ENCODE assay signal across 19 cellular contexts in genomic region chr3:124927454-124928079, GRCh38. TPM values are rescaled to one million over a fixed set of nuclear protein-coding genes. Genes with fewer than 3 reads are reported as not detected.
DNase-seq lines count a peak whose midpoint lies in the region; ATAC-seq, FAIRE-seq and TF ChIP-seq lines count a peak whose summit lies in the region.
"Had no signal": no experiment of that assay in that cellular context is flagged by ENCODE, and none has a peak within 500 bp of the region (broad histone marks: within the 10 kb centered on the region; RNA-seq: fewer than 3 reads in every experiment).

No MANE protein-coding gene starts in this region.

- H3K27ac ChIP-seq in KMS-11 (no peak overlapping the region), lower lobe of right lung (no peak overlapping the region), HepG2 (ENCODE audit: extremely low read length, insufficient read depth, low read length) (no peak overlapping the region)

- peak; percentile 72 for ATAC-seq in GM19397 (IDR thresholded peaks at IDR 0.05; ENCODE audit: unreplicated experiment)
- peak; percentile 83 for ATAC-seq in HG02798 (IDR thresholded peaks at IDR 0.05; ENCODE audit: poor library complexity, unreplicated experiment)
- no peak for ATAC-seq in lower lobe of right lung
- no peak for ATAC-seq in HG03457 (IDR thresholded peaks at IDR 0.05; ENCODE audit: unreplicated experiment)
- no peak for ATAC-seq in HepG2
- ATAC-seq: effector memory CD8-positive, alpha-beta T cell had no signal

- POLR2A ChIA-PET in HepG2 (lab: Yijun Ruan, JAX): no interaction called here

- H4K20me1 ChIP-seq in KMS-11 (ENCODE audit: insufficient read depth) (no peaks in the 10 kb centered on the region), HepG2 (ENCODE audit: insufficient read depth, low read length) (no peaks in the 10 kb centered on the region)

- in situ Hi-C loops in HepG2 (cut with HindIII; ENCODE audit: extremely low pct_ligation_motif_present, low pct_unique_long_range_greater_than_20kb): loop anchor here (5.0 kb wide), 1 partner anchor 240 kb away; no protein-coding TSS in a partner anchor

- TF ChIP-seq EP300 in HepG2 (IDR thresholded peaks at IDR 0.05; ENCODE audit: low read depth in 2 of 2, low read length in 2 of 2) (no peak), HepG2 (CRISPR knock-in tag; IDR thresholded peaks at IDR 0.05; ENCODE audit: borderline replicate concordance) (no peak)

- H3K4me1 ChIP-seq in KMS-11 (ENCODE audit: low read depth, poor library complexity, severe bottlenecking) (peaks cover 24% of the 10 kb centered on the region), lower lobe of right lung (no peaks in the 10 kb centered on the region), HepG2 (ENCODE audit: insufficient read depth, low read length) (peaks cover 26% of the 10 kb centered on the region)

- TF ChIP-seq RAD21 in HepG2 (CRISPR knock-in tag; IDR thresholded peaks at IDR 0.05): no peak

- TF ChIP-seq POLR2A in GM12892 (IDR thresholded peaks at IDR 0.05; ENCODE audit: low read depth, low read length) (no peak), HepG2 (IDR thresholded peaks at IDR 0.05; ENCODE audit: insufficient read depth in 1 of 2, low read depth in 2 of 2, low read length in 2 of 2) (no peak)

- H3K79me2 ChIP-seq in KMS-11 (ENCODE audit: insufficient read depth, low read depth) (no peaks in the 10 kb centered on the region), HepG2 (ENCODE audit: insufficient read depth, low read length) (no peaks in the 10 kb centered on the region)

- TF ChIP-seq CTCF in KMS-11 (conservative IDR thresholded peaks at IDR 0.05; ENCODE audit: low read depth, low read length) (no peak), lower lobe of right lung (IDR thresholded peaks at IDR 0.05) (no peak), HepG2 (CRISPR knock-in tag; IDR thresholded peaks at IDR 0.05) (no peak)

- H3K27me3 ChIP-seq in KMS-11 (ENCODE audit: insufficient read depth, low read depth) (peaks cover 62% of the 10 kb centered on the region), lower lobe of right lung (ENCODE audit: low read depth) (no peaks in the 10 kb centered on the region), HepG2 (ENCODE audit: control insufficient read depth in 1 of 2, insufficient read depth in 2 of 2, low read length in 2 of 2) (no peaks in the 10 kb centered on the region)
- H3K27me3 ChIP-seq: MG63 had no signal

- no peak for DNase-seq in GM12892 (ENCODE audit: insufficient read length)
- DNase-seq in lower lobe of right lung: no peak
- DNase-seq in NOMO-1 (lab: John Stamatoyannopoulos, UW; ENCODE audit: unreplicated experiment in 2 of 2): no peak
- DNase-seq in HepG2 (ENCODE audit: low spot score): no peak
- DNase-seq: activated CD4-positive, alpha-beta T cell treated with anti-CD3 and anti-CD28 coated beads for 48 hours; effector memory CD8-positive, alpha-beta T cell; HCEC 1CT; MG63; NCI-H345; stimulated activated CD4-positive, alpha-beta T cell treated with anti-CD3 and anti-CD28 coated beads, Interleukin-2, amount 100 ng/mL, for 24 hours; stimulated activated naive CD4-positive, alpha-beta T cell had no signal

- H3K4me3 ChIP-seq in KMS-11 (IDR thresholded peaks at IDR 0.05; ENCODE audit: insufficient read depth, low read depth, low read length): no peak overlapping the region
- no peak overlapping the region for H3K4me3 ChIP-seq in lower lobe of right lung
- H3K4me3 ChIP-seq in HepG2 (replicated peaks in 1 of 3; ENCODE audit: insufficient read depth in 1 of 3, low read depth in 2 of 3, low read length in 3 of 3): no peak overlapping the region
- H3K4me3 ChIP-seq: MG63 had no signal

- H3K36me3 ChIP-seq in KMS-11 (ENCODE audit: insufficient read depth) (no peaks in the 10 kb centered on the region), lower lobe of right lung (no peaks in the 10 kb centered on the region), HepG2 (replicated peaks in 1 of 2; ENCODE audit: control insufficient read depth in 1 of 2, insufficient read depth in 2 of 2, low read length in 2 of 2) (no peaks in the 10 kb centered on the region)
- H3K36me3 ChIP-seq: MG63 had no signal

- H2AFZ ChIP-seq in KMS-11 (ENCODE audit: low read depth) (no peak overlapping the region), HepG2 (ENCODE audit: low read length) (no peak overlapping the region)

- no peak overlapping the region for H3K9ac ChIP-seq in KMS-11
- no peak overlapping the region for H3K9ac ChIP-seq in HepG2 (ENCODE audit: insufficient read depth, low read depth, low read length)

- H3K4me2 ChIP-seq in KMS-11: peak overlapping the region; percentile 27; the same call in 1 of the 2 replicates
- no peak overlapping the region for H3K4me2 ChIP-seq in HepG2 (ENCODE audit: low read depth, low read length)

- intact Hi-C loops in lower lobe of right lung (cut with DNase I) (no loop called here), HepG2 (cut with micrococcal nuclease; ENCODE audit: unreplicated experiment) (loop anchor here (2.0 to 10.0 kb wide), 4 partner anchors 59 to 657 kb away; no protein-coding TSS in a partner anchor)

- 86% methylated on average over 3 of the region's 3 CpGs for WGBS in HepG2 (ENCODE audit: low lambda C conversion rate)

- BruUV-seq in HepG2 (replicated peaks; lab: Mats Ljungman, UMichigan): no TSS peak

- no peaks in the 10 kb centered on the region for H3K9me3 ChIP-seq in lower lobe of right lung
- no peaks in the 10 kb centered on the region for H3K9me3 ChIP-seq in HepG2 (ENCODE audit: low read length)

- CTCF ChIA-PET in HepG2 (lab: Yijun Ruan, JAX; ENCODE audit: low intra/inter-chr PET ratio, low total read pairs): interaction anchor here (1.6 kb wide), 1 partner anchor 237 kb away, joined by 9 read pairs; no protein-coding TSS in a partner anchor

- FAIRE-seq in GM12892 (lab: Jason Lieb, UNC) (peak; percentile 78), HepG2 (lab: Jason Lieb, UNC) (no peak)

TF ChIP-seq in HepG2, 621 proteins besides CTCF, POLR2A, EP300 and RAD21:
- no peak for TF ChIP-seq SOX13 (IDR thresholded peaks at IDR 0.05)
- TF ChIP-seq SOX13 (CRISPR knock-in tag; conservative IDR thresholded peaks at IDR 0.05 in 1 of 2, IDR thresholded peaks at IDR 0.05 in 1 of 2): no peak
- no peak for TF ChIP-seq ZNF234 (CRISPR knock-in tag; conservative IDR thresholded peaks at IDR 0.05)
- TF ChIP-seq TBL1XR1 (IDR thresholded peaks at IDR 0.05; ENCODE audit: borderline replicate concordance, low read length, partially characterized antibody): no peak

RNA-seq across cellular contexts. Expression of gene MUC13, which starts 7.0 kb away (rescaled TPM):
- polyA plus RNA-seq in GM12892 (2012; ENCODE audit: missing spikeins): 0.38 TPM
- total RNA-seq in lower lobe of right lung: 0.18 TPM
- 0.04 TPM in 1 of 2 replicates, not detected in the other for total RNA-seq in HepG2 (2016; rRNA removed; fragmentation: Illumina TruSeq; extraction: Trizol)
- not detected in 2 replicates for total RNA-seq in HepG2 (2016; cell fraction: cytosol; rRNA removed; fragmentation: Illumina TruSeq; extraction: Trizol; ENCODE audit: low read depth)
- total RNA-seq in HepG2 (2016; cell fraction: insoluble cytoplasmic fraction; rRNA removed; fragmentation: Illumina TruSeq; extraction: Trizol): not detected in 2 replicates
- total RNA-seq in HepG2 (2016; cell fraction: membrane; rRNA removed; fragmentation: Illumina TruSeq; extraction: Trizol): not detected in 2 replicates
- total RNA-seq in HepG2 (2016; cell fraction: nucleus; rRNA removed; fragmentation: Illumina TruSeq; extraction: Trizol): not detected in 2 replicates
- 1.2 TPM in 2 replicates for polyA plus RNA-seq in HepG2 (2011; rRNA removed)
- 0.51 and 1.1 TPM in 2 replicates for polyA plus RNA-seq in HepG2 (2011; cell fraction: cytosol; rRNA removed)
- polyA plus RNA-seq in HepG2 (2011; cell fraction: nucleus; rRNA removed): 0.34 and 0.50 TPM in 2 replicates
- 0.75 and 1.7 TPM in 2 replicates for polyA plus RNA-seq in HepG2 (2012)
- polyA plus RNA-seq in HepG2 (2016; cell fraction: cytosol; fragmentation: Illumina TruSeq; extraction: Trizol; ENCODE audit: low read depth): not detected in 2 replicates
- polyA plus RNA-seq in HepG2 (2016; cell fraction: insoluble cytoplasmic fraction; fragmentation: Illumina TruSeq; extraction: Trizol; ENCODE audit: low read depth): not detected in 2 replicates
- polyA plus RNA-seq in HepG2 (2016; cell fraction: membrane; fragmentation: Illumina TruSeq; extraction: Trizol; ENCODE audit: low read depth): 0.06 TPM in 1 of 2 replicates, not detected in the other
- 0.21 TPM in 1 of 2 replicates, not detected in the other for polyA plus RNA-seq in HepG2 (2016; cell fraction: nucleus; fragmentation: Illumina TruSeq; extraction: Trizol; ENCODE audit: insufficient read depth, low read depth)
- 0.20 and 2.0 TPM in 2 replicates for polyA minus RNA-seq in HepG2 (2011; rRNA and poly(A)+ RNA removed; ENCODE audit: low replicate concordance)
- 0.26 and 0.49 TPM in 2 replicates for polyA minus RNA-seq in HepG2 (2011; cell fraction: cytosol; rRNA and poly(A)+ RNA removed)
- polyA minus RNA-seq in HepG2 (2011; cell fraction: nucleus; rRNA and poly(A)+ RNA removed): 0.62 and 1.0 TPM in 2 replicates
- total RNA-seq: activated T-helper 2 cell treated with anti-CD3 and anti-CD28 coated beads, Interferon-gamma antibody, Interleukin-2, Interleukin-4, amounts not matched to agents 10 μg/mL and 5 μg/mL and 100 μg/mL, durations not matched to agents 14 hours and 24 hours and 36 hours; kidney epithelial cell; myocyte; pulmonary artery endothelial cell had no signal

RNA-seq across cellular contexts. Expression of gene ITGB5, which starts 40.4 kb away (rescaled TPM):
- polyA plus RNA-seq in GM12892 (2012; ENCODE audit: missing spikeins): 0.72 TPM
- 93.1 TPM for total RNA-seq in lower lobe of right lung
- 50.2 and 74.1 TPM in 2 replicates for total RNA-seq in HepG2 (2016; rRNA removed; fragmentation: Illumina TruSeq; extraction: Trizol)
- 11.6 and 14.5 TPM in 2 replicates for total RNA-seq in HepG2 (2016; cell fraction: cytosol; rRNA removed; fragmentation: Illumina TruSeq; extraction: Trizol; ENCODE audit: low read depth)
- 36.8 and 80.8 TPM in 2 replicates for total RNA-seq in HepG2 (2016; cell fraction: insoluble cytoplasmic fraction; rRNA removed; fragmentation: Illumina TruSeq; extraction: Trizol)
- 42.5 and 45.5 TPM in 2 replicates for total RNA-seq in HepG2 (2016; cell fraction: membrane; rRNA removed; fragmentation: Illumina TruSeq; extraction: Trizol)
- 56.3 and 70.0 TPM in 2 replicates for total RNA-seq in HepG2 (2016; cell fraction: nucleus; rRNA removed; fragmentation: Illumina TruSeq; extraction: Trizol)
- 343 and 356 TPM in 2 replicates for polyA plus RNA-seq in HepG2 (2011; rRNA removed)
- polyA plus RNA-seq in HepG2 (2011; cell fraction: cytosol; rRNA removed): 228 and 302 TPM in 2 replicates
- 259 and 313 TPM in 2 replicates for polyA plus RNA-seq in HepG2 (2011; cell fraction: nucleus; rRNA removed)
- 127 and 130 TPM in 2 replicates for polyA plus RNA-seq in HepG2 (2012)
- 14.7 and 15.8 TPM in 2 replicates for polyA plus RNA-seq in HepG2 (2016; cell fraction: cytosol; fragmentation: Illumina TruSeq; extraction: Trizol; ENCODE audit: low read depth)
- polyA plus RNA-seq in HepG2 (2016; cell fraction: insoluble cytoplasmic fraction; fragmentation: Illumina TruSeq; extraction: Trizol; ENCODE audit: low read depth): 45.2 and 59.6 TPM in 2 replicates
- 33.4 and 35.8 TPM in 2 replicates for polyA plus RNA-seq in HepG2 (2016; cell fraction: membrane; fragmentation: Illumina TruSeq; extraction: Trizol; ENCODE audit: low read depth)
- polyA plus RNA-seq in HepG2 (2016; cell fraction: nucleus; fragmentation: Illumina TruSeq; extraction: Trizol; ENCODE audit: insufficient read depth, low read depth): 100 and 107 TPM in 2 replicates
- 84.8 and 423 TPM in 2 replicates for polyA minus RNA-seq in HepG2 (2011; rRNA and poly(A)+ RNA removed; ENCODE audit: low replicate concordance)
- polyA minus RNA-seq in HepG2 (2011; cell fraction: cytosol; rRNA and poly(A)+ RNA removed): 148 and 170 TPM in 2 replicates
- 147 and 160 TPM in 2 replicates for polyA minus RNA-seq in HepG2 (2011; cell fraction: nucleus; rRNA and poly(A)+ RNA removed)

Comparison
In these comparisons a context has a peak if more than half of its experiments do, and no peak if none do; other contexts are left out.
1. ATAC-seq: peak in GM19397 (single experiment) and HG02798 (single experiment); none in lower lobe of right lung (0 of 2), HG03457 (single experiment) and HepG2 (single experiment).